9 cellular contexts compared by ENCODE assay signal in genomic region chr22:37472418-37473006, GRCh38. TPM values are rescaled to one million over a fixed set of nuclear protein-coding genes. Genes with fewer than 3 reads are reported as not detected.
DNase-seq lines count a peak whose midpoint lies in the region; ATAC-seq lines count a peak whose summit lies in the region.
"Had no signal": no experiment of that assay in that cellular context is flagged by ENCODE, and none has a peak within 500 bp of the region (broad histone marks: within the 10 kb centered on the region; RNA-seq: fewer than 3 reads in every experiment).

No MANE protein-coding gene starts in this region.

- H3K27me3 Mint-ChIP-seq in activated naive CD4-positive, alpha-beta T cell treated with anti-CD3 and anti-CD28 coated beads, Interleukin-2, amount 10 ng/mL, durations not matched to agents 7 days and 5 days: no peaks in the 10 kb centered on the region
- H3K27me3 Mint-ChIP-seq: CD4-positive, CD25-positive, alpha-beta regulatory T cell had no signal

- peak; percentile 23 for DNase-seq in NCI-H1436 (lab: John Stamatoyannopoulos, UW)
- DNase-seq in NCI-H1436 treated with DMSO at 0.1 percent for 48 hours (lab: John Stamatoyannopoulos, UW): no peak
- DNase-seq in NCI-H1930 (lab: John Stamatoyannopoulos, UW): peak; percentile 4 to 8
- DNase-seq in activated naive CD4-positive, alpha-beta T cell treated with anti-CD3 and anti-CD28 coated beads, Interleukin-2, amount 10 ng/mL, durations not matched to agents 7 days and 5 days: peak; percentile 65
- DNase-seq in left lobe of liver (ENCODE audit: low spot score): no peak
- no peak for DNase-seq in NOMO-1 (lab: John Stamatoyannopoulos, UW; ENCODE audit: unreplicated experiment in 2 of 2)

- ATAC-seq in left lobe of liver: peak; percentile 72
- ATAC-seq in GM19455 (IDR thresholded peaks at IDR 0.05; ENCODE audit: unreplicated experiment): no peak
- ATAC-seq in HG03460 (IDR thresholded peaks at IDR 0.05; ENCODE audit: unreplicated experiment): no peak

- H3K4me1 Mint-ChIP-seq in activated naive CD4-positive, alpha-beta T cell treated with anti-CD3 and anti-CD28 coated beads, Interleukin-2, amount 10 ng/mL, durations not matched to agents 7 days and 5 days: no peaks in the 10 kb centered on the region

- no peaks in the 10 kb centered on the region for H3K9me3 Mint-ChIP-seq in activated naive CD4-positive, alpha-beta T cell treated with anti-CD3 and anti-CD28 coated beads, Interleukin-2, amount 10 ng/mL, durations not matched to agents 7 days and 5 days
- H3K9me3 Mint-ChIP-seq: CD4-positive, CD25-positive, alpha-beta regulatory T cell had no signal

- CTCF ChIA-PET in activated naive CD4-positive, alpha-beta T cell treated with anti-CD3 and anti-CD28 coated beads, Interleukin-2, amount 10 ng/mL, durations not matched to agents 7 days and 5 days (lab: Charles Lee): interaction anchor here (0.7 to 4.4 kb wide), 17 partner anchors 10 to 156 kb away, joined by 3 to 55 read pairs (median 7); partner anchors contain the start of gene MFNG

- no peak overlapping the region for H3K27ac Mint-ChIP-seq in activated naive CD4-positive, alpha-beta T cell treated with anti-CD3 and anti-CD28 coated beads, Interleukin-2, amount 10 ng/mL, durations not matched to agents 7 days and 5 days

- H3K4me3 Mint-ChIP-seq in activated naive CD4-positive, alpha-beta T cell treated with anti-CD3 and anti-CD28 coated beads, Interleukin-2, amount 10 ng/mL, durations not matched to agents 7 days and 5 days: no peak overlapping the region
- H3K4me3 Mint-ChIP-seq: CD4-positive, CD25-positive, alpha-beta regulatory T cell had no signal

- H3K36me3 Mint-ChIP-seq in activated naive CD4-positive, alpha-beta T cell treated with anti-CD3 and anti-CD28 coated beads, Interleukin-2, amount 10 ng/mL, durations not matched to agents 7 days and 5 days: peaks cover 58% of the 10 kb centered on the region

RNA-seq across cellular contexts. Expression of gene MFNG, which starts 13.7 kb away (rescaled TPM):
- total RNA-seq in left lobe of liver: 8.0 TPM

RNA-seq across cellular contexts. Expression of gene ELFN2, which starts 45.2 kb away (rescaled TPM):
- 0.23 TPM for total RNA-seq in left lobe of liver

RNA-seq across cellular contexts. Expression of gene CARD10, which starts 46.7 kb away (rescaled TPM):
- total RNA-seq in left lobe of liver: 22.4 TPM
- total RNA-seq: CD4-positive, CD25-positive, alpha-beta regulatory T cell had no signal

Comparison
In these comparisons a context has a peak if more than half of its experiments do, and no peak if none do; other contexts are left out.
1. DNase-seq: peak in NCI-H1436 (single experiment), NCI-H1930 (2 of 2) and activated naive CD4-positive, alpha-beta T cell treated with anti-CD3 and anti-CD28 coated beads, Interleukin-2, amount 10 ng/mL, durations not matched to agents 7 days and 5 days (single experiment); none in NCI-H1436 treated with DMSO at 0.1 percent for 48 hours (single experiment), left lobe of liver (single experiment) and NOMO-1 (0 of 2).